ENCODE assay signal across 2 cellular contexts in the genomic region with DNA sequence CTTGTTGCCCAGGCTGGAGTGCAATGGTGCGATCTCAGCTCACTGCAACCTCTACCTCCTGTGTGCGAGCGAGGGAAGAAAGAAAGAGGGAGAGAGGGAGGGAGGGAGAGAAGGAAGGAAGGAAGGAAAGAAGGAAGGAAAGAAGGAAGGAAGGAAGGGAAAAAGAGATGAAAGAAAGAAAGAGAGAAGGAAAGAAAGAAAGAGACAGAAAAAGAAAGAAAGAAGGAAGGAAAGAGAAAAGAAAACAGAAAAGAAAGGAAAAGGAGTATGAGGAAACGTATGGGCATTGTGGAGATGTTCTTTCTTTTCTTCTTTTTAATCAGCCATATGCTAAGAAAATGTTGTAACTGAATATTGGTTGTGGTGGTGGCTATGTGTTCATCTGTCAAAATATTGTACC.
TF ChIP-seq lines count a peak whose summit lies in the region.

No MANE protein-coding gene starts in this region.

TF ChIP-seq in HepG2, 621 proteins besides CTCF, POLR2A, EP300 and RAD21:
- TF ChIP-seq ZNF598 (CRISPR knock-in tag; IDR thresholded peaks at IDR 0.05; ENCODE audit: borderline replicate concordance): no peak
- 0 out of 2 replicates have a peak, but pooled peaks have one; percentile 56 for TF ChIP-seq PLRG1 (conservative IDR thresholded peaks at IDR 0.05)
- TF ChIP-seq, protein P1, sequence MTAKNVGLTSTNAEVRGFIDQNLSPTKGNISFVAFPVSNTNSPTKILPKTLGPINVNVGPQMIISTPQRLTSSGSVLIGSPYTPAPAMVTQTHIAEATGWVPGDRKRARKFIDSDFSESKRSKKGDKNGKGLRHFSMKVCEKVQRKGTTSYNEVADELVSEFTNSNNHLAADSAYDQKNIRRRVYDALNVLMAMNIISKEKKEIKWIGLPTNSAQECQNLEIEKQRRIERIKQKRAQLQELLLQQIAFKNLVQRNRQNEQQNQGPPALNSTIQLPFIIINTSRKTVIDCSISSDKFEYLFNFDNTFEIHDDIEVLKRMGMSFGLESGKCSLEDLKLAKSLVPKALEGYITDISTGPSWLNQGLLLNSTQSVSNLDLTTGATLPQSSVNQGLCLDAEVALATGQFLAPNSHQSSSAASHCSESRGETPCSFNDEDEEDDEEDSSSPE (CRISPR knock-in tag; IDR thresholded peaks at IDR 0.05): no peak
- TF ChIP-seq, protein P2, sequence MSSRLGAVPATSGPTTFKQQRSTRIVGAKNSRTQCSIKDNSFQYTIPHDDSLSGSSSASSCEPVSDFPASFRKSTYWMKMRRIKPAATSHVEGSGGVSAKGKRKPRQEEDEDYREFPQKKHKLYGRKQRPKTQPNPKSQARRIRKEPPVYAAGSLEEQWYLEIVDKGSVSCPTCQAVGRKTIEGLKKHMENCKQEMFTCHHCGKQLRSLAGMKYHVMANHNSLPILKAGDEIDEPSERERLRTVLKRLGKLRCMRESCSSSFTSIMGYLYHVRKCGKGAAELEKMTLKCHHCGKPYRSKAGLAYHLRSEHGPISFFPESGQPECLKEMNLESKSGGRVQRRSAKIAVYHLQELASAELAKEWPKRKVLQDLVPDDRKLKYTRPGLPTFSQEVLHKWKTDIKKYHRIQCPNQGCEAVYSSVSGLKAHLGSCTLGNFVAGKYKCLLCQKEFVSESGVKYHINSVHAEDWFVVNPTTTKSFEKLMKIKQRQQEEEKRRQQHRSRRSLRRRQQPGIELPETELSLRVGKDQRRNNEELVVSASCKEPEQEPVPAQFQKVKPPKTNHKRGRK (CRISPR knock-in tag; IDR thresholded peaks at IDR 0.05): peak; percentile 68; the same call in 1 of the 2 replicates

TF ChIP-seq in WTC11, 78 proteins besides CTCF, POLR2A, EP300 and RAD21:
- TF ChIP-seq, protein P2 (CRISPR knock-in tag; IDR thresholded peaks at IDR 0.05; ENCODE audit: borderline replicate concordance): 0 out of 2 replicates have a peak, but pooled peaks have one; percentile 58
- TF ChIP-seq RELA (CRISPR knock-in tag; IDR thresholded peaks at IDR 0.05; ENCODE audit: borderline replicate concordance): no peak
